In the genomic region with DNA sequence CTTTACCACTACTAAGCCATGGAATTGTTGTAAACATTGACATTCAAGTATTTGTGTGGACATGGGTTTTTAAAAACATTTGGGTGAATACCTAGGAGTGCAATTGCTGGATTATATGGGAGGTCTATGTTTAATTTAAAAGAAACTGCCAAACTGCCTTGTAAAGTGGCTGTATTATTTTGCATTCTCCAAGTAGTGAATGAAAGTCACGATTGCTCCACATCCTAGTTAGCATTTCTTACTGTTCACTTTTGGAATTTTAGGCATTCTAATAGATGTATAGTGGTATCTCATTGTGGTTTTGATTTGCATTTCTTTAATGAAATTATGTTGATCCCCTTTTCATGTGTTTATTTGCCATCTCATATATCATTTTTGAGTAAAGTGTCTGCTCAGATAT, we compare ENCODE assay signal across 24 cellular contexts.
"Had no signal": no experiment of that assay in that cellular context is flagged by ENCODE, and none has a peak within 500 bp of the region (broad histone marks: within the 10 kb centered on the region; RNA-seq: fewer than 3 reads in every experiment).

No MANE protein-coding gene starts in this region.

- DNase-seq: natural killer cell; occipital lobe; ovary; posterior cingulate gyrus; psoas muscle; right cardiac atrium; right lobe of liver; sigmoid colon; small intestine; stimulated activated CD4-positive, alpha-beta T cell treated with anti-CD3 and anti-CD28 coated beads, Interleukin-15, amount 100 ng/mL, for 24 hours; stimulated activated CD4-positive, alpha-beta T cell treated with anti-CD3 and anti-CD28 coated beads, Interleukin-2, amount 100 ng/mL, for 24 hours; stimulated activated CD4-positive, alpha-beta T cell treated with anti-CD3 and anti-CD28 coated beads, Interleukin-2, amount 100 ng/mL, for 48 hours; stimulated activated CD4-positive, alpha-beta T cell treated with anti-CD3 and anti-CD28 coated beads, Interleukin-4, amount 100 ng/mL, for 4 hours; stimulated activated CD8-positive, alpha-beta memory T cell treated with anti-CD3 and anti-CD28 coated beads, Interleukin-4, amount 100 ng/mL, for 48 hours; stimulated activated naive CD4-positive, alpha-beta T cell; stimulated activated naive CD8-positive, alpha-beta T cell treated with anti-CD3 and anti-CD28 coated beads, Interleukin-15, amount 100 ng/mL, for 72 hours; stimulated activated naive CD8-positive, alpha-beta T cell treated with anti-CD3 and anti-CD28 coated beads, Interleukin-15, Interleukin-2, amounts not matched to agents 100 U/mL and 50 U/mL, for 24 hours; substantia nigra; testis; tibial artery; transverse colon; upper lobe of right lung; uterus had no signal

- ATAC-seq: natural killer cell; psoas muscle; right cardiac atrium; right lobe of liver; stimulated activated memory B cell treated with anti-CD40 and anti-IgM and Interleukin-4, amounts not matched to agents 10 μg/mL and 1 μg/mL and 100 μg/mL, for 72 hours; stimulated activated naive CD8-positive, alpha-beta T cell treated with anti-CD3 and anti-CD28 coated beads, Interleukin-15, amount 100 ng/mL, for 72 hours; stimulated activated naive CD8-positive, alpha-beta T cell treated with anti-CD3 and anti-CD28 coated beads, Interleukin-15, Interleukin-2, amounts not matched to agents 100 U/mL and 50 U/mL, for 24 hours; upper lobe of right lung had no signal
